18 cellular contexts compared by ENCODE assay signal in genomic region chr18:34818069-34818468, GRCh38.
"Had no signal": no experiment of that assay in that cellular context is flagged by ENCODE, and none has a peak within 500 bp of the region (broad histone marks: within the 10 kb centered on the region; RNA-seq: fewer than 3 reads in every experiment).

No MANE protein-coding gene starts in this region.

- H3K4me3 Mint-ChIP-seq: activated CD4-positive, alpha-beta T cell treated with anti-CD3 and anti-CD28 coated beads, Interleukin-2, amount 10 ng/mL, durations not matched to agents 24 days and 14 days; activated CD8-positive, alpha-beta T cell treated with anti-CD3 and anti-CD28 coated beads, Interleukin-2, amount 10 ng/mL, durations not matched to agents 7 days and 5 days; activated naive CD4-positive, alpha-beta T cell treated with anti-CD3 and anti-CD28 coated beads, Interleukin-2, amount 10 ng/mL, durations not matched to agents 7 days and 5 days; activated naive CD8-positive, alpha-beta T cell treated with anti-CD3 and anti-CD28 coated beads, Interleukin-2, amount 50 U/mL, for 24 hours; activated T-cell treated with anti-CD3 and anti-CD28 coated beads, Interleukin-2, amount 50 U/mL, for 24 hours; endodermal cell; neural crest cell; stimulated activated naive B cell treated with anti-CD40 and anti-IgM and Interleukin-4, amounts not matched to agents 10 μg/mL and 1 μg/mL and 100 μg/mL, for 72 hours had no signal

- H3K27ac ChIP-seq: epithelial cell of prostate, foreskin keratinocyte, left ventricle myocardium inferior, pancreas, upper lobe of right lung had no signal

- H3K4me1 Mint-ChIP-seq: activated CD4-positive, alpha-beta T cell treated with anti-CD3 and anti-CD28 coated beads, Interleukin-2, amount 10 ng/mL, durations not matched to agents 24 days and 14 days; activated naive CD4-positive, alpha-beta T cell treated with anti-CD3 and anti-CD28 coated beads, Interleukin-2, amount 10 ng/mL, durations not matched to agents 7 days and 5 days; activated naive CD8-positive, alpha-beta T cell treated with anti-CD3 and anti-CD28 coated beads, Interleukin-2, amount 50 U/mL, for 24 hours; stimulated activated naive B cell treated with anti-CD40 and anti-IgM and Interleukin-4, amounts not matched to agents 10 μg/mL and 1 μg/mL and 100 μg/mL, for 72 hours had no signal

- ATAC-seq: activated CD8-positive, alpha-beta T cell treated with anti-CD3 and anti-CD28 coated beads, Interleukin-2, amount 10 ng/mL, durations not matched to agents 7 days and 5 days; activated naive CD8-positive, alpha-beta T cell treated with anti-CD3 and anti-CD28 coated beads, Interleukin-2, amount 50 U/mL, for 24 hours; foreskin keratinocyte; pancreas; sciatic nerve; stimulated activated naive B cell treated with anti-CD40 and anti-IgM and Interleukin-4, amounts not matched to agents 10 μg/mL and 1 μg/mL and 100 μg/mL, for 72 hours; upper lobe of right lung had no signal

- H3K27me3 ChIP-seq: foreskin keratinocyte, pancreas, upper lobe of right lung had no signal

- H3K36me3 Mint-ChIP-seq: activated naive CD4-positive, alpha-beta T cell treated with anti-CD3 and anti-CD28 coated beads, Interleukin-2, amount 10 ng/mL, durations not matched to agents 7 days and 5 days; stimulated activated naive B cell treated with anti-CD40 and anti-IgM and Interleukin-4, amounts not matched to agents 10 μg/mL and 1 μg/mL and 100 μg/mL, for 72 hours had no signal

- DNase-seq: activated CD4-positive, alpha-beta T cell treated with anti-CD3 and anti-CD28 coated beads, Interleukin-2, amount 10 ng/mL, durations not matched to agents 24 days and 14 days; activated CD8-positive, alpha-beta T cell treated with anti-CD3 and anti-CD28 coated beads, Interleukin-2, amount 10 ng/mL, durations not matched to agents 7 days and 5 days; activated effector memory CD4-positive, alpha-beta T cell treated with Interleukin-2 at 50 U/mL for 16 hours; activated naive CD4-positive, alpha-beta T cell treated with anti-CD3 and anti-CD28 coated beads, Interleukin-2, amount 10 ng/mL, durations not matched to agents 7 days and 5 days; activated naive CD8-positive, alpha-beta T cell treated with anti-CD3 and anti-CD28 coated beads, Interleukin-2, amount 50 U/mL, for 24 hours; activated T-cell treated with anti-CD3 and anti-CD28 coated beads, Interleukin-2, amount 50 U/mL, for 24 hours; endodermal cell; foreskin keratinocyte; glutamatergic neuron; left ventricle myocardium inferior; mammary epithelial cell; pancreas; stimulated activated CD4-positive, alpha-beta T cell treated with anti-CD3 and anti-CD28 coated beads, Interleukin-4, amount 100 ng/mL, for 4 hours; stimulated activated naive B cell treated with anti-CD40 and anti-IgM and Interleukin-4, amounts not matched to agents 10 μg/mL and 1 μg/mL and 100 μg/mL, for 72 hours; upper lobe of right lung had no signal

- H3K27ac Mint-ChIP-seq: activated CD4-positive, alpha-beta T cell treated with anti-CD3 and anti-CD28 coated beads, Interleukin-2, amount 10 ng/mL, durations not matched to agents 24 days and 14 days; activated CD8-positive, alpha-beta T cell treated with anti-CD3 and anti-CD28 coated beads, Interleukin-2, amount 10 ng/mL, durations not matched to agents 7 days and 5 days; activated naive CD4-positive, alpha-beta T cell treated with anti-CD3 and anti-CD28 coated beads, Interleukin-2, amount 10 ng/mL, durations not matched to agents 7 days and 5 days; activated naive CD8-positive, alpha-beta T cell treated with anti-CD3 and anti-CD28 coated beads, Interleukin-2, amount 50 U/mL, for 24 hours; activated T-cell treated with anti-CD3 and anti-CD28 coated beads, Interleukin-2, amount 50 U/mL, for 24 hours; endodermal cell; stimulated activated naive B cell treated with anti-CD40 and anti-IgM and Interleukin-4, amounts not matched to agents 10 μg/mL and 1 μg/mL and 100 μg/mL, for 72 hours had no signal

- H3K27me3 Mint-ChIP-seq: activated naive CD8-positive, alpha-beta T cell treated with anti-CD3 and anti-CD28 coated beads, Interleukin-2, amount 50 U/mL, for 24 hours; stimulated activated naive B cell treated with anti-CD40 and anti-IgM and Interleukin-4, amounts not matched to agents 10 μg/mL and 1 μg/mL and 100 μg/mL, for 72 hours had no signal

- H3K9me3 Mint-ChIP-seq: activated CD4-positive, alpha-beta T cell treated with anti-CD3 and anti-CD28 coated beads, Interleukin-2, amount 10 ng/mL, durations not matched to agents 24 days and 14 days; activated naive CD4-positive, alpha-beta T cell treated with anti-CD3 and anti-CD28 coated beads, Interleukin-2, amount 10 ng/mL, durations not matched to agents 7 days and 5 days; activated naive CD8-positive, alpha-beta T cell treated with anti-CD3 and anti-CD28 coated beads, Interleukin-2, amount 50 U/mL, for 24 hours; activated T-cell treated with anti-CD3 and anti-CD28 coated beads, Interleukin-2, amount 50 U/mL, for 24 hours; endodermal cell; neural crest cell; stimulated activated naive B cell treated with anti-CD40 and anti-IgM and Interleukin-4, amounts not matched to agents 10 μg/mL and 1 μg/mL and 100 μg/mL, for 72 hours had no signal

- H3K4me3 ChIP-seq: left ventricle myocardium inferior, pancreas, upper lobe of right lung had no signal
